Comparison of ENCODE assay signal across 9 cellular contexts in the genomic region with DNA sequence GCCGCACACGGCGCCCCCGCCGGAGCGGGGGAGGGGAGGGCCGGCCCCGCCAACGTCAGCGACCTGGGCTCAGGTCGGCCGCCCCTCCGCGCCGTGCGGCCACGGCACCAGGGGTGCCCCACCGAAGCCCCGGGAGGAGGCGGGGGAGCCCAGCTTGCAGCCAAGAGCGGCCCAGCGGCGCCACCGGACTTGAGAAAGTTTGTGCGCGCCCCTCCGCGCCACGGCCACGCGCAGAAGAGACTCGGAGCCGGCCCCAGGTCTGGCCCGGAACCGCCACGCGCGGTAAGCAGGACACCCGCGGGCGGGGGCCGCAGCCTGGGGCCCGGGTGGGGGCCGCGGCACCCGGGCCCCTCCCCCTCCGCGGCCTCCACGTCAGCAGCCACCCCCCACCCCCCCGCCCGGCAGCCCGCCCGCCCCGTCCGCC. TPM values are rescaled to one million over a fixed set of nuclear protein-coding genes. Genes with fewer than 3 reads are reported as not detected.
DNase-seq lines count a peak whose midpoint lies in the region; ATAC-seq, FAIRE-seq and TF ChIP-seq lines count a peak whose summit lies in the region.
"Had no signal": no experiment of that assay in that cellular context is flagged by ENCODE, and none has a peak within 500 bp of the region (broad histone marks: within the 10 kb centered on the region; RNA-seq: fewer than 3 reads in every experiment).

No MANE protein-coding gene starts in this region.

- H3K27ac ChIP-seq in H1 (ENCODE audit: low read depth, low read length) (no peak overlapping the region; the same call in 1 of the 2 replicates), muscle layer of colon (ENCODE audit: low read depth, low read length) (peak overlapping the region; percentile 77)

- peaks cover 0 to 14% (median 3%) of the 10 kb centered on the region in 4 experiments; a peak in 5 of 7 replicates for H3K4me1 ChIP-seq in H1 (replicated peaks in 1 of 4; ENCODE audit: control insufficient read depth in 3 of 4, insufficient read depth in 4 of 4, low read length in 3 of 4)
- H3K4me1 ChIP-seq in muscle layer of colon (ENCODE audit: insufficient read depth, low read length), result peaks cover 35% of the 10 kb centered on the region

- CTCF ChIA-PET in H1 (lab: Charles Lee; ENCODE audit: partially characterized antibody), result no interaction called here

- no peak overlapping the region for H2AFZ ChIP-seq in H1 (ENCODE audit: low read length)

- H2BK20ac ChIP-seq in H1 (ENCODE audit: low read length), result no peak overlapping the region

- peaks cover 45% of the 10 kb centered on the region for H3K4me1 Mint-ChIP-seq in T-helper 17 cell

- H4K5ac ChIP-seq in H1 (ENCODE audit: insufficient read length, low read depth, low read length), result no peak overlapping the region

- no peaks in the 10 kb centered on the region for H3K27me3 ChIP-seq in H1 (replicated peaks in 1 of 4; ENCODE audit: control insufficient read depth in 3 of 4, extremely low read depth in 1 of 4, insufficient read depth in 3 of 4, low read length in 3 of 4)
- H3K27me3 ChIP-seq in muscle layer of colon (ENCODE audit: control insufficient read depth in 1 of 2, insufficient read depth in 2 of 2, low read length in 2 of 2), result no peaks in the 10 kb centered on the region

- no peak overlapping the region for H2BK5ac ChIP-seq in H1 (ENCODE audit: low read depth, low read length)

- H4K20me1 ChIP-seq in H1 (replicated peaks in 1 of 2; ENCODE audit: control insufficient read depth in 1 of 2, insufficient read depth in 2 of 2, low read length in 2 of 2), result peaks cover 14 to 46% of the 10 kb centered on the region in 2 experiments

- POLR2A ChIA-PET in H1 (lab: Charles Lee; ENCODE audit: partially characterized antibody), result interaction anchor here (0.6 to 1.0 kb wide), 3 partner anchors 31 to 46 kb away, joined by 3 to 5 read pairs (median 3); no protein-coding TSS in a partner anchor

- no peak overlapping the region for H3K14ac ChIP-seq in H1 (ENCODE audit: insufficient read length)

- H2BK15ac ChIP-seq in H1 (ENCODE audit: low read length), result no peak overlapping the region

- H3K4me3 ChIP-seq in H1 (ENCODE audit: extremely low read depth in 1 of 4, insufficient read depth in 2 of 4, low read depth in 3 of 4, low read length in 4 of 4), result peak overlapping the region; percentile 55 to 83 (median 66)
- H3K4me3 ChIP-seq in muscle layer of colon (ENCODE audit: low read depth in 1 of 2, low read length in 2 of 2), result peak overlapping the region; percentile 58 to 84

- H3K36me3 ChIP-seq in H1 (ENCODE audit: control insufficient read depth in 2 of 4, insufficient read depth in 4 of 4, low read length in 3 of 4), result peaks cover 0 to 4% (median 1%) of the 10 kb centered on the region in 4 experiments; a peak in 3 of 8 replicates
- H3K36me3 ChIP-seq in muscle layer of colon (ENCODE audit: insufficient read depth, low read length), result peaks cover 6% of the 10 kb centered on the region

- peaks cover 10 to 85% of the 10 kb centered on the region in 2 experiments for H3K79me2 ChIP-seq in H1 (ENCODE audit: control insufficient read depth in 1 of 2, insufficient read depth in 2 of 2, low read length in 2 of 2)

- no peak overlapping the region for H2BK12ac ChIP-seq in H1 (ENCODE audit: low read depth, low read length)

- H3K27me3 Mint-ChIP-seq in T-helper 17 cell, result no peaks in the 10 kb centered on the region

- H3K9ac ChIP-seq in H1 (replicated peaks in 1 of 4; ENCODE audit: extremely low read depth in 1 of 4, low read depth in 3 of 4, low read length in 3 of 4), result peak overlapping the region in 3 of 4 experiments; percentile 48 to 79 (median 63); a peak in 5 of 7 replicates
- no peak overlapping the region for H3K9ac ChIP-seq in muscle layer of colon (ENCODE audit: low read length)

- H3K23me2 ChIP-seq in H1 (ENCODE audit: low read depth, low read length), result peaks cover 8% of the 10 kb centered on the region; the same call in 1 of the 2 replicates

- H3K4ac ChIP-seq in H1 (replicated peaks; ENCODE audit: insufficient read length, low read depth, low read length), result no peak overlapping the region

- H3K18ac ChIP-seq in H1 (ENCODE audit: extremely low read depth, low read length), result no peak overlapping the region

- WGBS in H1 (ENCODE audit: extremely low coverage in 1 of 2, insufficient coverage in 1 of 2, insufficient read length in 1 of 2, insufficient replicate concordance in 2 of 2, low coverage in 1 of 2, low lambda C conversion rate in 2 of 2, missing lambda C conversion rate in 1 of 2), 2 experiments, result no CpG with 5 or more reads among the region's 55 CpGs

- FAIRE-seq in H1 (lab: Jason Lieb, UNC), result no peak

- peaks cover 4% of the 10 kb centered on the region for H3K36me3 Mint-ChIP-seq in T-helper 17 cell (ENCODE audit: low read depth)

- TF ChIP-seq EP300 in H1 (IDR thresholded peaks at IDR 0.05; ENCODE audit: borderline replicate concordance in 1 of 2, low read depth in 2 of 2, low read length in 2 of 2), result no peak

- no peak overlapping the region for H3K23ac ChIP-seq in H1 (ENCODE audit: insufficient read length)

- ATAC-seq in HG02840 (IDR thresholded peaks at IDR 0.05; ENCODE audit: low FRiP score, unreplicated experiment) (peak; percentile 34), T-helper 17 cell (peak; percentile 45)

- no peak overlapping the region for H4K91ac ChIP-seq in H1 (replicated peaks; ENCODE audit: insufficient read length, low read length)

- H3K4me3 Mint-ChIP-seq in T-helper 17 cell, result peak overlapping the region; percentile 89

- no peak overlapping the region for H2BK120ac ChIP-seq in H1 (replicated peaks; ENCODE audit: low read depth, low read length)

- H3K4me2 ChIP-seq in H1 (ENCODE audit: insufficient read depth in 1 of 2, low read depth in 2 of 2, low read length in 2 of 2), result peak overlapping the region; percentile 67 to 69

- peaks cover 30% of the 10 kb centered on the region for H3K79me1 ChIP-seq in H1 (ENCODE audit: low read depth, low read length)

- H3K27ac Mint-ChIP-seq in T-helper 17 cell, result peak overlapping the region; percentile 86

- DNase-seq in NCI-H2196 (lab: John Stamatoyannopoulos, UW; ENCODE audit: unreplicated experiment) (peak; percentile 12), NCI-H2196 treated with DMSO at 0.1 percent for 48 hours (lab: John Stamatoyannopoulos, UW; ENCODE audit: unreplicated experiment) (no peak), T-helper 17 cell (no peak), H1 (ENCODE audit: low read depth in 1 of 2, low spot score in 2 of 2) (no peak), NCI-H345 treated with DMSO at 0.1 percent for 48 hours (lab: John Stamatoyannopoulos, UW; ENCODE audit: unreplicated experiment) (no peak), NCI-H1092 (lab: John Stamatoyannopoulos, UW) (no peak)
- DNase-seq: DND-41 had no signal

- H3K9me3 ChIP-seq in T-helper 17 cell (ENCODE audit: control insufficient read depth, low read length, poor library complexity, severe bottlenecking) (no peaks in the 10 kb centered on the region), H1 (ENCODE audit: insufficient read depth in 2 of 2, low read depth in 1 of 2, low read length in 1 of 2) (no peaks in the 10 kb centered on the region), muscle layer of colon (ENCODE audit: low read length) (no peaks in the 10 kb centered on the region)

- TF ChIP-seq CTCF in H1 (IDR thresholded peaks at IDR 0.05; ENCODE audit: control extremely low read depth in 1 of 3, insufficient read depth in 1 of 3, low read depth in 1 of 3, low read length in 3 of 3), result 0 out of 4 replicates have a peak, but pooled peaks of 1 of the 3 experiments have one; percentile 2

- no peak overlapping the region for H2AK5ac ChIP-seq in H1 (ENCODE audit: low read depth, low read length)

- no peak for TF ChIP-seq POLR2A in H1 (IDR thresholded peaks at IDR 0.05; ENCODE audit: control extremely low read depth in 1 of 2, low read depth in 2 of 2, low read length in 2 of 2)

- H3K56ac ChIP-seq in H1 (replicated peaks; ENCODE audit: insufficient read length, low read depth, low read length), result no peak overlapping the region

- H4K8ac ChIP-seq in H1 (ENCODE audit: extremely low read depth, insufficient read depth, low read length), result peak overlapping the region; percentile 72

- TF ChIP-seq RAD21 in H1 (IDR thresholded peaks at IDR 0.05 in 1 of 2, conservative IDR thresholded peaks at IDR 0.05 in 1 of 2; ENCODE audit: low read depth in 2 of 2, low read length in 2 of 2), result no peak

TF ChIP-seq in H1, 55 proteins besides CTCF, POLR2A, EP300 and RAD21:
- TF ChIP-seq EZH2 (IDR thresholded peaks at IDR 0.05; ENCODE audit: low read depth, low read length, severe bottlenecking) (no peak), KDM4A (IDR thresholded peaks at IDR 0.05; ENCODE audit: low read depth, low read length, severe bottlenecking) (peak; percentile 53)

RNA-seq across cellular contexts. Expression of a gene that starts 43.2 kb away (rescaled TPM):
- 100 to 1,000 TPM; 136 to 175 TPM for total RNA-seq in T-helper 17 cell
- 329 and 360 TPM in 2 replicates for total RNA-seq in H1 (2021; fragmentation: NEBNext Ultra II Directional; extraction: Animal tissue kit (Norgen Biotek cat#: 25700))
- polyA plus RNA-seq in H1 (2011; rRNA removed), result 185 and 249 TPM in 2 replicates
- 190 TPM for polyA plus RNA-seq in H1 (2011; cell fraction: cytosol; rRNA removed)
- 408 TPM for polyA plus RNA-seq in H1 (2011; cell fraction: nucleus; rRNA removed)
- 229 to 294 TPM (median 245 TPM) in 4 replicates for polyA plus RNA-seq in H1 (2012, experiment 1 of 2)
- polyA plus RNA-seq in H1 (2012, experiment 2 of 2), result 59.7 TPM
- polyA plus RNA-seq in H1 (2013, experiment 1 of 2), result 226 TPM
- polyA plus RNA-seq in H1 (2013, experiment 2 of 2), result 224 TPM
- polyA minus RNA-seq in H1 (2011; rRNA and poly(A)+ RNA removed), result 293 and 335 TPM in 2 replicates
- polyA minus RNA-seq in H1 (2011; cell fraction: cytosol; rRNA and poly(A)+ RNA removed), result 199 TPM
- 240 TPM for polyA minus RNA-seq in H1 (2011; cell fraction: nucleus; rRNA and poly(A)+ RNA removed)

RNA-seq across cellular contexts. Expression of a gene that starts 43.4 kb away (rescaled TPM):
- 100 to 1,000 TPM; 190 to 216 TPM for total RNA-seq in T-helper 17 cell
- total RNA-seq in H1 (2021; fragmentation: NEBNext Ultra II Directional; extraction: Animal tissue kit (Norgen Biotek cat#: 25700)), result 373 and 392 TPM in 2 replicates
- 288 and 650 TPM in 2 replicates for polyA plus RNA-seq in H1 (2011; rRNA removed)
- polyA plus RNA-seq in H1 (2011; cell fraction: cytosol; rRNA removed), result 371 TPM
- 129 TPM for polyA plus RNA-seq in H1 (2011; cell fraction: nucleus; rRNA removed)
- 266 to 324 TPM (median 286 TPM) in 4 replicates for polyA plus RNA-seq in H1 (2012, experiment 1 of 2)
- 36.9 TPM for polyA plus RNA-seq in H1 (2012, experiment 2 of 2)
- 224 TPM for polyA plus RNA-seq in H1 (2013, experiment 1 of 2)
- polyA plus RNA-seq in H1 (2013, experiment 2 of 2), result 227 TPM
- 293 and 438 TPM in 2 replicates for polyA minus RNA-seq in H1 (2011; rRNA and poly(A)+ RNA removed)
- 150 TPM for polyA minus RNA-seq in H1 (2011; cell fraction: cytosol; rRNA and poly(A)+ RNA removed)
- 219 TPM for polyA minus RNA-seq in H1 (2011; cell fraction: nucleus; rRNA and poly(A)+ RNA removed)
